Comparison of ENCODE assay signal across 15 cellular contexts in genomic region chr1:210003501-210003900, GRCh38.
DNase-seq lines count a peak whose midpoint lies in the region; ATAC-seq, FAIRE-seq and TF ChIP-seq lines count a peak whose summit lies in the region.
"Had no signal": no experiment of that assay in that cellular context is flagged by ENCODE, and none has a peak within 500 bp of the region (broad histone marks: within the 10 kb centered on the region; RNA-seq: fewer than 3 reads in every experiment).

No MANE protein-coding gene starts in this region.

- intact Hi-C loops in right cardiac atrium (cut with DNase I), result no loop called here

- H3K4me3 ChIP-seq in AG10803 (ENCODE audit: low read length) (no peak overlapping the region), HAP-1 (no peak overlapping the region), right cardiac atrium (ENCODE audit: low read length) (no peak overlapping the region)
- H3K4me3 ChIP-seq: GM23338 had no signal

- TF ChIP-seq CTCF in AG10803 (conservative IDR thresholded peaks at IDR 0.05; ENCODE audit: low read length), result no peak

- H3K27me3 ChIP-seq in HAP-1 (ENCODE audit: low read depth), result peaks cover 25% of the 10 kb centered on the region
- H3K27me3 ChIP-seq in right cardiac atrium (ENCODE audit: control insufficient read depth, insufficient read depth), result no peaks in the 10 kb centered on the region

- in situ Hi-C loops in HAP-1 (cut with MboI; ENCODE audit: low sequenced_read_pairs), result no loop called here

- H3K36me3 ChIP-seq in HAP-1 (replicated peaks), result no peaks in the 10 kb centered on the region

- H3K4me1 ChIP-seq in HAP-1, result no peaks in the 10 kb centered on the region
- H3K4me1 ChIP-seq in right cardiac atrium (ENCODE audit: control insufficient read depth, insufficient read depth, low read length), result no peaks in the 10 kb centered on the region

- DNase-seq in AG10803 (ENCODE audit: low read depth), result peak; percentile 8
- peak; percentile 41 for DNase-seq in amniotic epithelial cell (ENCODE audit: low read depth)
- peak; percentile 7 for DNase-seq in globus pallidus (ENCODE audit: low spot score)
- no peak for DNase-seq in HAP-1 (ENCODE audit: low spot score in 2 of 2)
- no peak for DNase-seq in right cardiac atrium
- DNase-seq: ACHN; C1 segment of cervical spinal cord; CD4-positive, alpha-beta T cell; DMS79; GDM1; H7 had no signal

- 96% methylated on average over 1 of the region's 1 CpG for WGBS in right cardiac atrium

- ATAC-seq in HG03196 (IDR thresholded peaks at IDR 0.05; ENCODE audit: unreplicated experiment), result no peak
- ATAC-seq in GM21619 (IDR thresholded peaks at IDR 0.05; ENCODE audit: unreplicated experiment), result no peak
- no peak for ATAC-seq in right cardiac atrium
- ATAC-seq: GM23338 had no signal

- no peak overlapping the region for H3K27ac ChIP-seq in right cardiac atrium (ENCODE audit: low read length)

- no peaks in the 10 kb centered on the region for H3K9me3 ChIP-seq in HAP-1
- no peaks in the 10 kb centered on the region for H3K9me3 ChIP-seq in right cardiac atrium (ENCODE audit: control insufficient read depth, low read length)

- FAIRE-seq in G401.6 (lab: Jason Lieb, UNC), result peak; percentile 31

Comparison
In these comparisons a context has a peak if more than half of its experiments do, and no peak if none do; other contexts are left out.
1. DNase-seq: peak in AG10803 (single experiment), amniotic epithelial cell (single experiment) and globus pallidus (single experiment); none in HAP-1 (0 of 2) and right cardiac atrium (0 of 3).